In the genomic region with DNA sequence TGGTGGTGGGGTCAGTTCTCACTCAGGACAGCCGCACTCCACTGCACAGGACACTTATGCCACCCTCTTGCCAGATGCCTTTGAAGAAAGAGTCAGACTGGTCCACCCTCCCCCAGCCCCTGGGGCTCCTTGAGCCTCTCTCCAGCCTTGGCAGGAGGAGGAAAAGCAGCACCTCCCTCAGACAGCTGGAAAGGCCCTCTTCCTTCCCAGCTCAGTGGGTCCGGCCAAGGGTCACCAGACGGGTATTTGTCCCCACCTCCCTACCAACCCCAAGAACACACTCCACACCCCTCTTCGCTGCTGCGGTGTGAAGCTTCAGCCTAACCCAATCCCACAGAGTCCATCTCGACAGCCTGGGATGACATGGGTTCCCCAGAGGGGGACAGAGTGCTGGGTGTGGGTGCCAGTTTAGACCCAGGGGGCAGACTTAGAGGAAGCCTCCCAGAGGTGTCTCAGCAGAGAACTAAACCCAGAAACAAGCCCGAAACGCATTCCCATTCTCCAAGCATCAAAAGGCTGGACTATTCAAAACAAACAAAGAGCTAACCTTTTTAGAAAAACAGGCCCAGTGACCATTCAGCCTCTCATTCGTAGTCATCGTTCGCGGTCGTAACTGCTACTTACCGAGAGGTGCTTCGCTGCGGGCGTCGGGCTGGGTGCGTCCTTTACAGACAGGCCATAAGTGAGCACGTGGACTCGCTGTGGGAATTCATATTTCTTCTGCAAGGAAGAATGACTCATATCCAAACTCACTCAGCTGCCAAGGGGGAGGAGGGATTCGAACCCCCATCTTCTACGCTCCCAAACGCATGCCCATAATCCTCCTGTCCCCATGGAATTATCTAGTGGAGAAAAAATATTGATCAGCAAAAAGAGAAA, we compare ENCODE assay signal across 19 cellular contexts. TPM values are rescaled to one million over a fixed set of nuclear protein-coding genes. Genes with fewer than 3 reads are reported as not detected.
A peak's percentile ranks its signal among the peaks of the same experiment; 100 is the strongest.
DNase-seq lines count a peak whose midpoint lies in the region; ATAC-seq and TF ChIP-seq lines count a peak whose summit lies in the region.
"Had no signal": no experiment of that assay in that cellular context is flagged by ENCODE, and none has a peak within 500 bp of the region (broad histone marks: within the 10 kb centered on the region; RNA-seq: fewer than 3 reads in every experiment).

No MANE protein-coding gene starts in this region.

- no peaks in the 10 kb centered on the region for H4K20me1 ChIP-seq in mammary epithelial cell (ENCODE audit: insufficient read depth, low read length)

- no peaks in the 10 kb centered on the region for H3K36me3 ChIP-seq in mammary epithelial cell (ENCODE audit: insufficient read depth, low read length)
- H3K36me3 ChIP-seq in right atrium auricular region: no peaks in the 10 kb centered on the region
- H3K36me3 ChIP-seq in spleen: no peaks in the 10 kb centered on the region
- H3K36me3 ChIP-seq: vagina had no signal

- TF ChIP-seq CTCF in HFFc6 (IDR thresholded peaks at IDR 0.05) (no peak), mammary epithelial cell (conservative IDR thresholded peaks at IDR 0.05 in 1 of 2, IDR thresholded peaks at IDR 0.05 in 1 of 2; ENCODE audit: extremely low read depth in 1 of 2, insufficient read depth in 1 of 2, low read depth in 1 of 2, low read length in 2 of 2) (no peak), right atrium auricular region (IDR thresholded peaks at IDR 0.05) (no peak), spleen (IDR thresholded peaks at IDR 0.05 in 8 of 11, conservative IDR thresholded peaks at IDR 0.05 in 3 of 11) (no peak), foreskin keratinocyte (conservative IDR thresholded peaks at IDR 0.05) (no peak)

- TF ChIP-seq POLR2A in spleen (IDR thresholded peaks at IDR 0.05): no peak

- H3K4me3 ChIP-seq in mammary epithelial cell (replicated peaks in 1 of 3; ENCODE audit: insufficient read depth in 1 of 3, low read depth in 2 of 3, low read length in 3 of 3) (no peak overlapping the region), right atrium auricular region (no peak overlapping the region), spleen (no peak overlapping the region)
- H3K4me3 ChIP-seq: vagina had no signal

- peaks cover 15% of the 10 kb centered on the region for H3K79me2 ChIP-seq in mammary epithelial cell (ENCODE audit: insufficient read depth, low read length)

- no peak overlapping the region for H3K9ac ChIP-seq in mammary epithelial cell (ENCODE audit: insufficient read depth, low read length)

- peaks cover 28% of the 10 kb centered on the region for H3K27me3 Mint-ChIP-seq in HFFc6 (ENCODE audit: insufficient read depth)
- peaks cover 3% of the 10 kb centered on the region for H3K27me3 Mint-ChIP-seq in activated T-helper 1 cell treated with anti-CD3 and anti-CD28 coated beads, Interleukin-12 subunit alpha, Interleukin-12 subunit beta, Interleukin-2, Interleukin-4 antibody, amounts not matched to agents 30 ng/mL and 10 ng/mL and 1 ng/mL, durations not matched to agents 14 hours and 24 hours and 36 hours (ENCODE audit: insufficient read depth)
- H3K27me3 Mint-ChIP-seq in activated T-cell treated with anti-CD3 and anti-CD28 coated beads, Interleukin-2, amount 50 U/mL, for 24 hours: peaks cover 22% of the 10 kb centered on the region

- peaks cover 4% of the 10 kb centered on the region; the same call in 1 of the 2 replicates for H3K9me3 Mint-ChIP-seq in HFFc6
- H3K9me3 Mint-ChIP-seq in activated T-helper 1 cell treated with anti-CD3 and anti-CD28 coated beads, Interleukin-12 subunit alpha, Interleukin-12 subunit beta, Interleukin-2, Interleukin-4 antibody, amounts not matched to agents 30 ng/mL and 10 ng/mL and 1 ng/mL, durations not matched to agents 14 hours and 24 hours and 36 hours: no peaks in the 10 kb centered on the region
- H3K9me3 Mint-ChIP-seq in activated T-cell treated with anti-CD3 and anti-CD28 coated beads, Interleukin-2, amount 50 U/mL, for 24 hours: no peaks in the 10 kb centered on the region
- H3K9me3 Mint-ChIP-seq: H9 had no signal

- peak overlapping the region; percentile 2; the same call in 1 of the 2 replicates for H3K27ac Mint-ChIP-seq in HFFc6
- no peak overlapping the region for H3K27ac Mint-ChIP-seq in activated T-helper 1 cell treated with anti-CD3 and anti-CD28 coated beads, Interleukin-12 subunit alpha, Interleukin-12 subunit beta, Interleukin-2, Interleukin-4 antibody, amounts not matched to agents 30 ng/mL and 10 ng/mL and 1 ng/mL, durations not matched to agents 14 hours and 24 hours and 36 hours
- no peak overlapping the region for H3K27ac Mint-ChIP-seq in activated T-cell treated with anti-CD3 and anti-CD28 coated beads, Interleukin-2, amount 50 U/mL, for 24 hours
- H3K27ac Mint-ChIP-seq: activated CD8-positive, alpha-beta memory T cell treated with anti-CD3 and anti-CD28 coated beads, Interleukin-2, amount 10 ng/mL, durations not matched to agents 7 days and 5 days had no signal

- CTCF ChIA-PET in mammary epithelial cell (lab: Charles Lee; ENCODE audit: low non-redundant PET): no interaction called here

- intact Hi-C loops in mammary epithelial cell (cut with micrococcal nuclease): no loop called here
- intact Hi-C loops in spleen (cut with DNase I; ENCODE audit: low total_unique reads): no loop called here
- intact Hi-C loops in activated T-helper 1 cell treated with anti-CD3 and anti-CD28 coated beads, Interleukin-12 subunit alpha, Interleukin-12 subunit beta, Interleukin-2, Interleukin-4 antibody, amounts not matched to agents 30 ng/mL and 10 ng/mL and 1 ng/mL, durations not matched to agents 14 hours and 24 hours and 36 hours (cut with micrococcal nuclease): no loop called here

- H3K4me3 Mint-ChIP-seq in HFFc6: no peak overlapping the region
- H3K4me3 Mint-ChIP-seq in activated T-helper 1 cell treated with anti-CD3 and anti-CD28 coated beads, Interleukin-12 subunit alpha, Interleukin-12 subunit beta, Interleukin-2, Interleukin-4 antibody, amounts not matched to agents 30 ng/mL and 10 ng/mL and 1 ng/mL, durations not matched to agents 14 hours and 24 hours and 36 hours: no peak overlapping the region
- no peak overlapping the region for H3K4me3 Mint-ChIP-seq in activated T-cell treated with anti-CD3 and anti-CD28 coated beads, Interleukin-2, amount 50 U/mL, for 24 hours
- H3K4me3 Mint-ChIP-seq: activated CD8-positive, alpha-beta memory T cell treated with anti-CD3 and anti-CD28 coated beads, Interleukin-2, amount 10 ng/mL, durations not matched to agents 7 days and 5 days; H9 had no signal

- H3K27ac ChIP-seq in mammary epithelial cell (ENCODE audit: insufficient read depth, low read depth, low read length): peak overlapping the region; percentile 2
- H3K27ac ChIP-seq in right atrium auricular region: peak overlapping the region; percentile 57 to 70
- no peak overlapping the region for H3K27ac ChIP-seq in spleen
- H3K27ac ChIP-seq in foreskin keratinocyte: no peak overlapping the region
- H3K27ac ChIP-seq: vagina had no signal

- H3K4me1 Mint-ChIP-seq in HFFc6 (ENCODE audit: low read depth): peaks cover 41% of the 10 kb centered on the region
- no peaks in the 10 kb centered on the region for H3K4me1 Mint-ChIP-seq in activated T-helper 1 cell treated with anti-CD3 and anti-CD28 coated beads, Interleukin-12 subunit alpha, Interleukin-12 subunit beta, Interleukin-2, Interleukin-4 antibody, amounts not matched to agents 30 ng/mL and 10 ng/mL and 1 ng/mL, durations not matched to agents 14 hours and 24 hours and 36 hours (ENCODE audit: low read depth)
- no peaks in the 10 kb centered on the region for H3K4me1 Mint-ChIP-seq in activated T-cell treated with anti-CD3 and anti-CD28 coated beads, Interleukin-2, amount 50 U/mL, for 24 hours (ENCODE audit: low read depth)

- H3K27me3 ChIP-seq in mammary epithelial cell (ENCODE audit: insufficient read depth, low read length): no peaks in the 10 kb centered on the region
- H3K27me3 ChIP-seq in right atrium auricular region: no peaks in the 10 kb centered on the region
- peaks cover 0 to 28% (median 0%) of the 10 kb centered on the region in 7 donors for H3K27me3 ChIP-seq in spleen (replicated peaks in 1 of 7)
- H3K27me3 ChIP-seq in foreskin keratinocyte: no peaks in the 10 kb centered on the region
- H3K27me3 ChIP-seq: vagina had no signal

- dilution Hi-C loops in mammary epithelial cell (cut with HindIII; ENCODE audit: low sequenced_read_pairs): loop anchor here (5.0 kb wide), 1 partner anchor 98 kb away; no protein-coding TSS in a partner anchor

- no peak for DNase-seq in HFFc6
- no peak for DNase-seq in mammary epithelial cell
- DNase-seq in right atrium auricular region (ENCODE audit: low spot score): no peak
- DNase-seq in spleen: peak; percentile 36
- DNase-seq in activated T-helper 1 cell treated with anti-CD3 and anti-CD28 coated beads, Interleukin-12 subunit alpha, Interleukin-12 subunit beta, Interleukin-2, Interleukin-4 antibody, amounts not matched to agents 30 ng/mL and 10 ng/mL and 1 ng/mL, durations not matched to agents 14 hours and 24 hours and 36 hours (ENCODE audit: low spot score): no peak
- no peak for DNase-seq in NK-92 (lab: John Stamatoyannopoulos, UW; ENCODE audit: unreplicated experiment)
- no peak for DNase-seq in foreskin keratinocyte
- DNase-seq in activated T-cell treated with anti-CD3 and anti-CD28 coated beads, Interleukin-2, amount 50 U/mL, for 24 hours: no peak
- DNase-seq: activated CD8-positive, alpha-beta memory T cell treated with anti-CD3 and anti-CD28 coated beads, Interleukin-2, amount 10 ng/mL, durations not matched to agents 7 days and 5 days; activated effector memory CD4-positive, alpha-beta T cell treated with Interleukin-2 at 50 U/mL for 16 hours; DMS79 treated with DMSO at 0.1 percent for 48 hours; hippocampal formation; NCI-H2081 treated with DMSO at 0.1 percent for 48 hours; NCI-H748 treated with DMSO at 0.1 percent for 48 hours; stimulated activated CD4-positive, alpha-beta T cell treated with anti-CD3 and anti-CD28 coated beads, Interleukin-1b, Interleukin-23, amount 100 ng/mL, for 48 hours had no signal

- peaks cover 37% of the 10 kb centered on the region for H3K4me1 ChIP-seq in mammary epithelial cell (ENCODE audit: insufficient read depth, low read length)
- peaks cover 0 to 6% of the 10 kb centered on the region in 2 donors for H3K4me1 ChIP-seq in right atrium auricular region
- no peaks in the 10 kb centered on the region for H3K4me1 ChIP-seq in spleen
- H3K4me1 ChIP-seq in foreskin keratinocyte: peaks cover 10% of the 10 kb centered on the region
- H3K4me1 ChIP-seq: vagina had no signal

- no peak for ATAC-seq in foreskin keratinocyte
- ATAC-seq: activated CD8-positive, alpha-beta memory T cell treated with anti-CD3 and anti-CD28 coated beads, Interleukin-2, amount 10 ng/mL, durations not matched to agents 7 days and 5 days; SK-N-SH treated with all-trans-retinoic acid at 6 μM for 48 hours had no signal

- in situ Hi-C loops in mammary epithelial cell (cut with MboI; ENCODE audit: low sequenced_read_pairs in 2 of 2): no loop called here

- no TSS peak for BruUV-seq in mammary epithelial cell (replicated peaks; lab: Mats Ljungman, UMichigan)

- peak overlapping the region; percentile 43 for H2AFZ ChIP-seq in mammary epithelial cell (ENCODE audit: low read depth, low read length)

- no peak overlapping the region for H3K4me2 ChIP-seq in mammary epithelial cell (ENCODE audit: insufficient read depth, low read depth, low read length)

- no peaks in the 10 kb centered on the region for H3K9me3 ChIP-seq in mammary epithelial cell (replicated peaks; ENCODE audit: insufficient read depth, low read length)
- no peaks in the 10 kb centered on the region for H3K9me3 ChIP-seq in right atrium auricular region
- peaks cover 0 to 4% (median 0%) of the 10 kb centered on the region in 8 donors for H3K9me3 ChIP-seq in spleen
- H3K9me3 ChIP-seq: vagina had no signal

- WGBS in mammary epithelial cell (ENCODE audit: low coverage, missing lambda C conversion rate): 66% methylated on average over 20 of the region's 24 CpGs
- 85 to 91% (median 89%) methylated on average over 23 to 24 of the region's 24 CpGs for WGBS in spleen, 5 donors

- H3K36me3 Mint-ChIP-seq in HFFc6 (ENCODE audit: low read depth): peaks cover 5% of the 10 kb centered on the region
- H3K36me3 Mint-ChIP-seq in activated T-helper 1 cell treated with anti-CD3 and anti-CD28 coated beads, Interleukin-12 subunit alpha, Interleukin-12 subunit beta, Interleukin-2, Interleukin-4 antibody, amounts not matched to agents 30 ng/mL and 10 ng/mL and 1 ng/mL, durations not matched to agents 14 hours and 24 hours and 36 hours (ENCODE audit: low read depth): no peaks in the 10 kb centered on the region
- no peaks in the 10 kb centered on the region for H3K36me3 Mint-ChIP-seq in activated T-cell treated with anti-CD3 and anti-CD28 coated beads, Interleukin-2, amount 50 U/mL, for 24 hours (ENCODE audit: low read depth)
- H3K36me3 Mint-ChIP-seq: activated CD8-positive, alpha-beta memory T cell treated with anti-CD3 and anti-CD28 coated beads, Interleukin-2, amount 10 ng/mL, durations not matched to agents 7 days and 5 days had no signal

RNA-seq across cellular contexts. Expression of a gene that starts 57.5 kb away (rescaled TPM):
- total RNA-seq in HFFc6 (2021; fragmentation: NEBNext Ultra II Directional; extraction: Animal tissue kit (Norgen Biotek cat#: 25700)): not detected
- total RNA-seq in mammary epithelial cell (100 to 1,000 TPM in 1 of 2 donors, 10 to 100 TPM in 1; 54.3 to 181 TPM), right atrium auricular region (10 to 100 TPM; 10.2 to 29.4 TPM), spleen (1 to 10 TPM in 1 of 7 donors, under 1 TPM in 6; 0.51 to 1.2 (median 0.79) TPM), foreskin keratinocyte (58.9 and 71.4 TPM in 2 replicates)
- polyA plus RNA-seq in mammary epithelial cell (147 TPM), spleen (under 1 TPM; 0.22 to 0.48 (median 0.42) TPM), foreskin keratinocyte (17.7 and 19.2 TPM in 2 replicates)
- polyA minus RNA-seq in mammary epithelial cell: 191 TPM
- not detected in 2 replicates for total RNA-seq in activated T-helper 1 cell treated with anti-CD3 and anti-CD28 coated beads, Interleukin-12 subunit alpha, Interleukin-12 subunit beta, Interleukin-2, Interleukin-4 antibody, amounts not matched to agents 30 ng/mL and 10 ng/mL and 1 ng/mL, durations not matched to agents 14 hours and 24 hours and 36 hours
- total RNA-seq: activated CD8-positive, alpha-beta memory T cell treated with anti-CD3 and anti-CD28 coated beads, Interleukin-2, amount 10 ng/mL, durations not matched to agents 7 days and 5 days; mononuclear cell had no signal

Comparison
In these comparisons a context has a peak if more than half of its experiments do, and no peak if none do; other contexts are left out.
1. H3K27ac ChIP-seq: peak in mammary epithelial cell (single experiment) and right atrium auricular region (2 of 2); none in spleen (0 of 8) and foreskin keratinocyte (single experiment).
2. RNA of a gene that starts 57.5 kb away (total RNA-seq): 54.3 to 181 TPM in mammary epithelial cell, 58.9 to 71.4 TPM in foreskin keratinocyte and 10.2 to 29.4 TPM in right atrium auricular region; 0.51 to 1.2 TPM in spleen, not detected in HFFc6 and not detected in activated T-helper 1 cell treated with anti-CD3 and anti-CD28 coated beads, Interleukin-12 subunit alpha, Interleukin-12 subunit beta, Interleukin-2, Interleukin-4 antibody, amounts not matched to agents 30 ng/mL and 10 ng/mL and 1 ng/mL, durations not matched to agents 14 hours and 24 hours and 36 hours; every median in the first group is over 4 times any median in the second.